Comparison of ENCODE assay signal across 2 cellular contexts in genomic region chr1:54596756-54597155, GRCh38.
TF ChIP-seq lines count a peak whose summit lies in the region.

No MANE protein-coding gene starts in this region.

TF ChIP-seq in HEK293, 187 proteins besides CTCF, POLR2A, EP300 and RAD21:
- TF ChIP-seq ZEB2 (tag by site-specific recombination; IDR thresholded peaks at IDR 0.05) (peak; percentile 45; the same call in 1 of the 2 replicates), ZNF580 (tag by site-specific recombination; IDR thresholded peaks at IDR 0.05) (peak; percentile 75; the same call in 1 of the 2 replicates), ZNF37A (tag by site-specific recombination; IDR thresholded peaks at IDR 0.05) (no peak), GFI1B (tag by site-specific recombination; IDR thresholded peaks at IDR 0.05) (0 out of 2 replicates have a peak, but pooled peaks have one; percentile 12)
TF ChIP-seq in HEK293: peak in this region for 3.

TF ChIP-seq in K562, 482 proteins besides CTCF, POLR2A, EP300 and RAD21:
- no peak for TF ChIP-seq PBX2 (CRISPR knock-in tag; IDR thresholded peaks at IDR 0.05; ENCODE audit: low read depth)
- TF ChIP-seq PBX2 (tag; conservative IDR thresholded peaks at IDR 0.05; ENCODE audit: low read depth) = no peak
- no peak for TF ChIP-seq ZNF395 (CRISPR knock-in tag; IDR thresholded peaks at IDR 0.05)
- TF ChIP-seq ASH1L (IDR thresholded peaks at IDR 0.05; ENCODE audit: borderline replicate concordance, low read depth, partially characterized antibody) = no peak
- no peak for TF ChIP-seq GTF3C2 (IDR thresholded peaks at IDR 0.05; ENCODE audit: borderline replicate concordance, extremely low read depth, insufficient read length)
- no peak for TF ChIP-seq MAZ (CRISPR knock-in tag; conservative IDR thresholded peaks at IDR 0.05 in 1 of 2, IDR thresholded peaks at IDR 0.05 in 1 of 2)
- TF ChIP-seq MBD2 (IDR thresholded peaks at IDR 0.05; ENCODE audit: borderline replicate concordance, low read depth) = no peak
- no peak for TF ChIP-seq RAD51 (IDR thresholded peaks at IDR 0.05; ENCODE audit: borderline replicate concordance, low read depth)
- no peak for TF ChIP-seq ZBTB12 (CRISPR knock-in tag; IDR thresholded peaks at IDR 0.05)
- TF ChIP-seq SRSF1 (IDR thresholded peaks at IDR 0.05; ENCODE audit: low read depth, low read length) = no peak
- no peak for TF ChIP-seq ZBTB40 (IDR thresholded peaks at IDR 0.05)
- TF ChIP-seq ZBTB40 (CRISPR knock-in tag; IDR thresholded peaks at IDR 0.05) = no peak
- TF ChIP-seq HNRNPH1 (optimal IDR thresholded peaks at IDR 0.05; ENCODE audit: low read depth, low read length) = no peak
- no peak for TF ChIP-seq SP2 (IDR thresholded peaks at IDR 0.05; ENCODE audit: extremely low read depth, low read depth, low read length, poor library complexity, severe bottlenecking)
- no peak for TF ChIP-seq ZNF780A (CRISPR knock-in tag; IDR thresholded peaks at IDR 0.05)
- TF ChIP-seq HDGF (IDR thresholded peaks at IDR 0.05) = no peak
- no peak for TF ChIP-seq NR3C1 (CRISPR knock-in tag; IDR thresholded peaks at IDR 0.05)
- no peak for TF ChIP-seq ILF3 (IDR thresholded peaks at IDR 0.05; ENCODE audit: borderline replicate concordance)
- TF ChIP-seq MAFG (tag; conservative IDR thresholded peaks at IDR 0.05) = no peak
- no peak for TF ChIP-seq ZNF3 (CRISPR knock-in tag; IDR thresholded peaks at IDR 0.05)
TF ChIP-seq in K562: peak in this region for 0.
